ENCODE assay signal across 25 cellular contexts in genomic region chr6:79622353-79622752, GRCh38.
"Had no signal": no experiment of that assay in that cellular context is flagged by ENCODE, and none has a peak within 500 bp of the region (broad histone marks: within the 10 kb centered on the region; RNA-seq: fewer than 3 reads in every experiment).

No MANE protein-coding gene starts in this region.

- H3K27ac ChIP-seq: heart right ventricle, hepatocyte, left ventricle myocardium inferior, lower lobe of right lung, neural progenitor cell, ovary, right atrium auricular region, right lobe of liver, stomach, testis, tibial artery, uterus had no signal

- H3K4me3 ChIP-seq: heart right ventricle, hepatocyte, left ventricle myocardium inferior, lower lobe of right lung, neural progenitor cell, ovary, right atrium auricular region, right lobe of liver, stomach, testis, tibial artery, uterus had no signal

- H3K36me3 ChIP-seq: heart right ventricle, left ventricle myocardium inferior, lower lobe of right lung, neural progenitor cell, ovary, right atrium auricular region, right lobe of liver, stomach, tibial artery, uterus had no signal

- ATAC-seq: heart right ventricle; lower lobe of right lung; natural killer cell; stimulated activated naive B cell treated with anti-CD40 and anti-IgM and Interleukin-4, amounts not matched to agents 10 μg/mL and 1 μg/mL and 100 μg/mL, for 72 hours; stimulated activated naive CD8-positive, alpha-beta T cell treated with anti-CD3 and anti-CD28 coated beads, Interleukin-15, Interleukin-2, amounts not matched to agents 100 U/mL and 50 U/mL, for 24 hours had no signal

- H3K27me3 ChIP-seq: heart right ventricle, hepatocyte, neural progenitor cell, ovary, right atrium auricular region, right lobe of liver, stomach, testis, tibial artery, uterus had no signal

- H3K9me3 ChIP-seq: heart right ventricle, left ventricle myocardium inferior, lower lobe of right lung, ovary, right atrium auricular region, right lobe of liver, stomach, testis, tibial artery, uterus had no signal

- H3K9ac ChIP-seq: neural progenitor cell had no signal

- H2AFZ ChIP-seq: hepatocyte, neural progenitor cell had no signal

- H3K79me2 ChIP-seq: hepatocyte had no signal

- H3K4me2 ChIP-seq: hepatocyte, neural progenitor cell had no signal

- DNase-seq: heart right ventricle; islet precursor cell; left ventricle myocardium inferior; lower lobe of right lung; mammary epithelial cell; mesenchymal stem cell; naive B cell; natural killer cell; nephron progenitor cell; ovary; right lobe of liver; stimulated activated CD4-positive, alpha-beta T cell treated with anti-CD3 and anti-CD28 coated beads, Interleukin-12 subunit alpha, Interleukin-12 subunit beta, amount 100 ng/mL, for 4 hours; stimulated activated CD4-positive, alpha-beta T cell treated with anti-CD3 and anti-CD28 coated beads, Interleukin-15, amount 100 ng/mL, for 24 hours; stimulated activated CD4-positive, alpha-beta T cell treated with anti-CD3 and anti-CD28 coated beads, Interleukin-2, amount 100 ng/mL, for 24 hours; stimulated activated CD4-positive, alpha-beta T cell treated with anti-CD3 and anti-CD28 coated beads, Interleukin-4, amount 100 ng/mL, for 1 hour; stimulated activated naive B cell treated with anti-CD40 and anti-IgM and Interleukin-4, amounts not matched to agents 10 μg/mL and 1 μg/mL and 100 μg/mL, for 72 hours; stimulated activated naive CD8-positive, alpha-beta T cell treated with anti-CD3 and anti-CD28 coated beads, Interleukin-15, Interleukin-2, amounts not matched to agents 100 U/mL and 50 U/mL, for 24 hours; stomach; testis; tibial artery; trophoblast cell; uterus had no signal

- H3K4me1 ChIP-seq: heart right ventricle, left ventricle myocardium inferior, lower lobe of right lung, right atrium auricular region, stomach, testis, tibial artery, uterus had no signal
